15 cellular contexts compared by ENCODE assay signal in the genomic region with DNA sequence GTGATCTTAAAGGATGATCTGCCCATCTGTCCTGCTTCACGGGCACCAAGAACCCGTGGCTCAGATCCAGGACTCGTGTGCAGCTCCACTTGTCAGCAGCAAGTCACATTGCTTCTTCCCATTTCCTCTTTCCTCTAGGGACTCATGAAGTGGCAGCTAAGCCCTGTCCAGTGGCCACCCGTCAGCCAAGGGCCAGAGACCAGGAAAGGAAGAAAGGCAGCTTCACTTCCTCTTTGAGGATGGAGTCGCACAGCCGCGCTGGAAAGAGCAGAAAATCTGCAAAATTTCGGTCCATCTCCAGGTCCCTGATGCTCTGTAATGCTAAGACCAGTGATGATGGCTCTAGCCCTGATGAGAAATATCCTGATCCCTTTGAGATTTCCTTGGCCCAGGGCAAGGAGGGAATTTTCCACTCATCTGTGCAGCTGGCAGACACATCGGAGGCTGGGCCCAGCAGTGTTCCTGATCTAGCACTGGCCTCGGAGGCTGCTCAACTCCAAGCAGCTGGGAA. TPM values are rescaled to one million over a fixed set of nuclear protein-coding genes. Genes with fewer than 3 reads are reported as not detected.
DNase-seq lines count a peak whose midpoint lies in the region; ATAC-seq lines count a peak whose summit lies in the region.
"Had no signal": no experiment of that assay in that cellular context is flagged by ENCODE, and none has a peak within 500 bp of the region (broad histone marks: within the 10 kb centered on the region; RNA-seq: fewer than 3 reads in every experiment).

No MANE protein-coding gene starts in this region.

- H3K4me1 ChIP-seq in adipocyte (ENCODE audit: control insufficient read depth, insufficient read depth, low read length) = peaks cover 55% of the 10 kb centered on the region
- H3K4me1 ChIP-seq in rectal smooth muscle tissue (ENCODE audit: control insufficient read depth, insufficient read depth, low read length) = no peaks in the 10 kb centered on the region

- H3K27ac ChIP-seq in rectal smooth muscle tissue (ENCODE audit: low read depth, low read length) = peak overlapping the region; percentile 30
- H3K27ac ChIP-seq: KMS-11 had no signal

- H3K4me3 ChIP-seq in adipocyte (ENCODE audit: low read length) = no peak overlapping the region
- no peak overlapping the region for H3K4me3 ChIP-seq in rectal smooth muscle tissue (ENCODE audit: low read length)

- no peaks in the 10 kb centered on the region for H3K9me3 ChIP-seq in adipocyte (ENCODE audit: control insufficient read depth, low read length)

- ATAC-seq in left ventricle myocardium superior (peak; percentile 76), GM18517 (IDR thresholded peaks at IDR 0.05; ENCODE audit: unreplicated experiment) (no peak), GM19455 (IDR thresholded peaks at IDR 0.05; ENCODE audit: unreplicated experiment) (no peak), esophagus mucosa (no peak)
- ATAC-seq: HCT116, SK-N-SH treated with all-trans-retinoic acid at 6 μM for 48 hours had no signal

- peak overlapping the region; percentile 43 for H3K9ac ChIP-seq in adipocyte (ENCODE audit: low read length)
- no peak overlapping the region for H3K9ac ChIP-seq in rectal smooth muscle tissue (ENCODE audit: low read length)
- H3K9ac ChIP-seq: KMS-11 had no signal

- H3K36me3 ChIP-seq in adipocyte (ENCODE audit: control insufficient read depth, insufficient read depth, low read length, severe bottlenecking) = no peaks in the 10 kb centered on the region
- no peaks in the 10 kb centered on the region for H3K36me3 ChIP-seq in rectal smooth muscle tissue (ENCODE audit: control insufficient read depth, insufficient read depth, low read length)

- H3K27me3 ChIP-seq in adipocyte (replicated peaks; ENCODE audit: control insufficient read depth, insufficient read depth, low read length) (no peaks in the 10 kb centered on the region), rectal smooth muscle tissue (ENCODE audit: control insufficient read depth, insufficient read depth, low read length) (no peaks in the 10 kb centered on the region)

- peak; percentile 36 for DNase-seq in AG20443 (ENCODE audit: low spot score)
- no peak for DNase-seq in adipocyte (ENCODE audit: low read depth)
- DNase-seq in left ventricle myocardium superior = peak; percentile 74
- no peak for DNase-seq in NCI-H774 (lab: John Stamatoyannopoulos, UW)
- DNase-seq: activated CD8-positive, alpha-beta memory T cell treated with anti-CD3 and anti-CD28 coated beads for 24 hours; activated effector memory CD4-positive, alpha-beta T cell treated with anti-CD3 and anti-CD28 coated beads, Interleukin-2, amount 50 U/mL, for 16 hours; NCI-H1930 had no signal

- intact Hi-C loops in left ventricle myocardium superior (cut with micrococcal nuclease) = no loop called here

RNA-seq across cellular contexts. Expression of a gene that starts 28.5 kb away (rescaled TPM):
- total RNA-seq in left ventricle myocardium superior (5.5 TPM), esophagus mucosa (2.7 TPM)
- total RNA-seq: kidney epithelial cell had no signal

Comparison
In these comparisons a context has a peak if more than half of its experiments do, and no peak if none do; other contexts are left out.
1. DNase-seq: peak in AG20443 (single experiment) and left ventricle myocardium superior (single experiment); none in adipocyte (single experiment) and NCI-H774 (single experiment).